8 cellular contexts compared by ENCODE assay signal in the genomic region with DNA sequence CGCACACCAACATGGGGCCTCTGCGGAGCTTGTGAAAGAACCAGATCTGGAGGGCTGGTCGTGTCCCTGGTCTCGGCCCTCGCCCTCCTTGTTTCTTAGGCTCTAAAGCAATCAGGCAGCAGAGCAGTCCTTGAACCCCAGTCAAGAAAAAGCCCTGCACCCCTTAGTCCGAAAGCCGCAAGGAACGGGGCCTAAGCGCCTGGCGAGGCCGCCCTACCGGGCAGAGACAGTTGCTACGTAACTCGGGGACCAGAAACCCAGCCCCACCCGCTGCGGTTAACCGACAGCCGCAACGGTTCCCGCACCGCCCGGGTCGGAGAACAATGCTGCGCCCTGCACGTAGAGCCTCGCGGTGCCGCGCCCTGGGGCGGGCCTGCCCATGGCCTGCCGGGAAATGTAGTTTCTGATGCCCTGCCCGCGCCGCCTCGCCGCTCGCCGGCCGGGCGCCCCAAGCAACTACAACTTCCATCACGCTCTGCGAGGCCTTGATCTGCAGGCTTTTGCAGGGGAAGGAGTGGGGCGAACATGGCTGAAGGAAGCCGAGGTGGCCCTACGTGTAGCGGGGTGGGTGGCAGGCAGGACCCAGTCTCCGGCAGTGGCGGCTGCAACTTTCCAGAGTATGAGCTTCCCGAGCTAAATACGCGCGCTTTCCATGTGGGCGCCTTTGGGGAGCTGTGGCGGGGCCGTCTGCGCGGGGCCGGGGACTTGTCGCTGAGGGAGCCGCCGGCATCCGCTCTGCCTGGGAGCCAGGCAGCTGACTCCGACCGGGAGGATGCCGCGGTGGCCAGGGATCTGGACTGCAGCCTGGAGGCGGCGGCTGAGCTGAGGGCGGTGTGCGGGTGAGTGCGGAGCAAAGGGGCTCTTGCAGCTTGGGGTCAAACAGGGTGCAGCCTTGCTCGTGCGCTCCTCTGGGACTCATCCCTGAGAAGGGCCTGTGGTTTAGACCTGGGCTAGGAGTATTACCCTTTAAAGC. TPM values are rescaled to one million over a fixed set of nuclear protein-coding genes. Genes with fewer than 3 reads are reported as not detected.
A peak's percentile ranks its signal among the peaks of the same experiment; 100 is the strongest.
DNase-seq lines count a peak whose midpoint lies in the region; ATAC-seq and TF ChIP-seq lines count a peak whose summit lies in the region.

A gene (plus strand): TSS at position 522 of the 973 bp plus-strand sequence. CDS start 4 bp downstream, at position 526.

- H3K4me1 ChIP-seq in cardiac muscle cell (ENCODE audit: low read depth) (peaks cover 11% of the 10 kb centered on the region), parathyroid adenoma (no peaks in the 10 kb centered on the region), tibial artery (peaks cover 0 to 38% (median 16%) of the 10 kb centered on the region in 4 donors)

- H3K9ac ChIP-seq in parathyroid adenoma = peak within 1 kb of the TSS; percentile 46

- H3K9me3 Mint-ChIP-seq in T-cell = no peaks in the 10 kb centered on the region

- H3K36me3 ChIP-seq in cardiac muscle cell (peaks cover 3% of the 10 kb centered on the region), parathyroid adenoma (ENCODE audit: control insufficient read depth, insufficient read depth, low read length) (no peaks in the 10 kb centered on the region), tibial artery (peaks cover 7 to 21% (median 16%) of the 10 kb centered on the region in 3 donors)

- peaks cover 4% of the 10 kb centered on the region for H3K79me2 ChIP-seq in parathyroid adenoma

- H3K27ac ChIP-seq in adipose tissue (ENCODE audit: low read depth, low read length) (peak within 1 kb of the TSS; percentile 47), cardiac muscle cell (peak within 1 kb of the TSS; percentile 92), parathyroid adenoma (peak within 1 kb of the TSS; percentile 67), tibial artery (peak within 1 kb of the TSS; percentile 95 to 96)

- peak within 1 kb of the TSS; percentile 88 for H3K4me3 ChIP-seq in cardiac muscle cell
- peak within 1 kb of the TSS; percentile 72 for H3K4me3 ChIP-seq in parathyroid adenoma (ENCODE audit: low read depth, low read length)
- peak within 1 kb of the TSS; percentile 90 to 91 for H3K4me3 ChIP-seq in tibial artery

- peaks cover 31 to 42% (median 40%) of the 10 kb centered on the region in 3 donors for H3K4me1 Mint-ChIP-seq in T-cell

- H3K27me3 Mint-ChIP-seq in T-cell = no peaks in the 10 kb centered on the region

- H3K27me3 ChIP-seq in cardiac muscle cell (no peaks in the 10 kb centered on the region), parathyroid adenoma (ENCODE audit: control insufficient read depth, insufficient read depth, low read length) (no peaks in the 10 kb centered on the region), tibial artery (no peaks in the 10 kb centered on the region)

- peak; percentile 97 for DNase-seq in GM13976 (ENCODE audit: low spot score)
- DNase-seq in NCI-H1436 treated with DMSO at 0.1 percent for 48 hours (lab: John Stamatoyannopoulos, UW) = peak; percentile 48
- peak; percentile 83 to 94 (median 90) for DNase-seq in T-cell
- peak; percentile 95 to 97 for DNase-seq in cardiac muscle cell (ENCODE audit: low read depth in 1 of 2, low spot score in 1 of 2)
- DNase-seq in tibial artery = peak; percentile 91 to 95

- CTCF ChIA-PET in T-cell (lab: Charles Lee) = interaction anchor here (0.6 to 1.8 kb wide), 8 partner anchors 67 to 145 kb away, joined by 3 to 9 read pairs (median 4); a partner anchor contains a TSS

- intact Hi-C loops in tibial artery (cut with DNase I; ENCODE audit: low total_unique reads) = loop anchor here (10.0 kb wide), 1 partner anchor 118 kb away; a partner anchor contains a TSS

- TF ChIP-seq CTCF in GM13976 (IDR thresholded peaks at IDR 0.05; ENCODE audit: borderline replicate concordance, control extremely low read depth, extremely low read depth, insufficient read depth, missing control alignments) = no peak
- no peak for TF ChIP-seq CTCF in cardiac muscle cell (IDR thresholded peaks at IDR 0.05; ENCODE audit: low read depth, low read length)
- no peak for TF ChIP-seq CTCF in parathyroid adenoma (IDR thresholded peaks at IDR 0.05)
- TF ChIP-seq CTCF in tibial artery (IDR thresholded peaks at IDR 0.05) = no peak

- ATAC-seq in HG02852 (IDR thresholded peaks at IDR 0.05; ENCODE audit: unreplicated experiment) = peak; percentile 92
- ATAC-seq in T-cell (replicated peaks in 1 of 4) = peak; percentile 96 to 99 (median 98)

- H3K9me3 ChIP-seq in cardiac muscle cell (ENCODE audit: low read depth) (no peaks in the 10 kb centered on the region), parathyroid adenoma (ENCODE audit: control insufficient read depth, low read length) (no peaks in the 10 kb centered on the region), tibial artery (no peaks in the 10 kb centered on the region)

- H3K36me3 Mint-ChIP-seq in T-cell = peaks cover 19% of the 10 kb centered on the region

- WGBS in adipose tissue, 3 donors = 0 to 1% (median 1%) methylated on average over 69 to 73 of the region's 73 CpGs

- peak within 1 kb of the TSS; percentile 63 for H3K4me2 ChIP-seq in parathyroid adenoma (ENCODE audit: low read length)

- H3K4me3 Mint-ChIP-seq in T-cell = peak within 1 kb of the TSS; percentile 88 to 93 (median 91)

- H2AFZ ChIP-seq in parathyroid adenoma = peak within 1 kb of the TSS; percentile 98

- POLR2A ChIA-PET in T-cell (lab: Charles Lee) = interaction anchor here (0.6 to 1.9 kb wide), 3 partner anchors 115 to 135 kb away, joined by 4 to 7 read pairs (median 5); no protein-coding TSS in a partner anchor

- peak within 1 kb of the TSS; percentile 89 to 91 for H3K27ac Mint-ChIP-seq in T-cell

- in situ Hi-C loops in GM13976 (cut with MboI; ENCODE audit: low sequenced_read_pairs, unreplicated experiment) = loop anchor here (25.0 kb wide), 1 partner anchor 135 kb away; no protein-coding TSS in a partner anchor

RNA-seq across cellular contexts. Expression of the gene that starts here (rescaled TPM):
- 10 to 100 TPM; 11.3 to 32.4 (median 25.6) TPM for total RNA-seq in T-cell
- polyA plus RNA-seq in adipose tissue = 10 to 100 TPM in 1 of 3 donors, 1 to 10 TPM in 2; 6.1 to 12.0 (median 8.3) TPM
- 107 and 147 TPM in 2 replicates for total RNA-seq in cardiac muscle cell
- polyA plus RNA-seq in cardiac muscle cell = 46.2 and 65.2 TPM in 2 replicates

Comparison
In these comparisons a context has a peak if more than half of its experiments do, and no peak if none do; other contexts are left out.
1. Peak in every context shown above with its lines: DNase-seq, ATAC-seq, H3K4me3 ChIP-seq and H3K27ac ChIP-seq.